Comparison of ENCODE assay signal across 13 cellular contexts in genomic region chr10:66215005-66215404, GRCh38.
DNase-seq lines count a peak whose midpoint lies in the region; ATAC-seq and TF ChIP-seq lines count a peak whose summit lies in the region.
"Had no signal": no experiment of that assay in that cellular context is flagged by ENCODE, and none has a peak within 500 bp of the region (broad histone marks: within the 10 kb centered on the region; RNA-seq: fewer than 3 reads in every experiment).

No MANE protein-coding gene starts in this region.

- H4K20me1 ChIP-seq in DND-41 (ENCODE audit: insufficient read depth, low read length) (no peaks in the 10 kb centered on the region), GM23338 (replicated peaks; ENCODE audit: insufficient read depth) (no peaks in the 10 kb centered on the region), PC-3 (ENCODE audit: low read length) (no peaks in the 10 kb centered on the region)

- no peak overlapping the region for H3K4me3 Mint-ChIP-seq in GM23338

- intact Hi-C loops in PC-3 (cut with micrococcal nuclease) = no loop called here

- H3K4me1 Mint-ChIP-seq in GM23338 = no peaks in the 10 kb centered on the region

- H3K27me3 ChIP-seq in DND-41 (ENCODE audit: insufficient read depth, low read length, poor library complexity) (no peaks in the 10 kb centered on the region), GM23338 (ENCODE audit: insufficient read depth) (no peaks in the 10 kb centered on the region), PC-3 (ENCODE audit: low read length) (no peaks in the 10 kb centered on the region)
- H3K27me3 ChIP-seq: adrenal gland had no signal

- no peak overlapping the region for H3K27ac ChIP-seq in DND-41 (ENCODE audit: low read length)
- no peak overlapping the region for H3K27ac ChIP-seq in GM23338 (ENCODE audit: low read depth)
- no peak overlapping the region for H3K27ac ChIP-seq in PC-3 (ENCODE audit: low read length)
- H3K27ac ChIP-seq: adrenal gland, skin epidermis had no signal

- DNase-seq in DND-41 (no peak), GM23338 (ENCODE audit: low spot score) (peak; percentile 33), PC-3 (peak; percentile 63), left lobe of liver (ENCODE audit: low spot score) (no peak), NCI-H187 (lab: John Stamatoyannopoulos, UW) (no peak), NCI-H1694 (lab: John Stamatoyannopoulos, UW) (no peak)
- DNase-seq: adrenal gland, dermis blood vessel endothelial cell, Kasumi-1, left ventricle myocardium superior, NCI-H345 had no signal

- H3K9me2 ChIP-seq in GM23338 (ENCODE audit: insufficient read depth) (peaks cover 9% of the 10 kb centered on the region), PC-3 (replicated peaks; ENCODE audit: low read length) (no peaks in the 10 kb centered on the region)

- H3K4me2 ChIP-seq in DND-41 (ENCODE audit: insufficient read depth, low read length) = no peak overlapping the region
- H3K4me2 ChIP-seq in GM23338 = no peak overlapping the region
- H3K4me2 ChIP-seq in PC-3 (ENCODE audit: low read length) = no peak overlapping the region

- H3K27me3 Mint-ChIP-seq in GM23338 (ENCODE audit: insufficient read depth, low read depth, poor library complexity) = no peaks in the 10 kb centered on the region

- ATAC-seq in DND-41 (ENCODE audit: insufficient read depth, low read depth) (no peak), GM23338 (no peak), PC-3 (no peak), left lobe of liver (peak; percentile 52), GM18873 (IDR thresholded peaks at IDR 0.05; ENCODE audit: low FRiP score, unreplicated experiment) (no peak)
- ATAC-seq: left ventricle myocardium superior had no signal

- H3K27ac Mint-ChIP-seq in GM23338 = no peak overlapping the region

- CTCF ChIA-PET in PC-3 (lab: Charles Lee) = no interaction called here

- POLR2A ChIA-PET in PC-3 (lab: Charles Lee; ENCODE audit: unreplicated experiment) = no interaction called here

- H3K9me3 ChIP-seq in DND-41 (ENCODE audit: insufficient read depth, low read length, severe bottlenecking) (no peaks in the 10 kb centered on the region), PC-3 (ENCODE audit: low read length) (no peaks in the 10 kb centered on the region)
- H3K9me3 ChIP-seq: adrenal gland had no signal

- no peaks in the 10 kb centered on the region for H3K4me1 ChIP-seq in DND-41 (ENCODE audit: insufficient read depth, low read length)
- no peaks in the 10 kb centered on the region for H3K4me1 ChIP-seq in GM23338 (ENCODE audit: insufficient read depth)
- H3K4me1 ChIP-seq in PC-3 (ENCODE audit: insufficient read depth, low read length) = peaks cover 8% of the 10 kb centered on the region; the same call in 1 of the 2 replicates
- H3K4me1 ChIP-seq: adrenal gland had no signal

- no peak overlapping the region for H2AFZ ChIP-seq in DND-41 (ENCODE audit: low read depth, low read length)
- H2AFZ ChIP-seq in GM23338 = no peak overlapping the region
- H2AFZ ChIP-seq in PC-3 (ENCODE audit: low read length) = no peak overlapping the region

- no peaks in the 10 kb centered on the region for H3K36me3 ChIP-seq in DND-41 (ENCODE audit: insufficient read depth, low read length)
- H3K36me3 ChIP-seq in GM23338 (ENCODE audit: insufficient read depth) = no peaks in the 10 kb centered on the region
- no peaks in the 10 kb centered on the region for H3K36me3 ChIP-seq in PC-3 (ENCODE audit: low read depth, low read length)
- H3K36me3 ChIP-seq: adrenal gland had no signal

- peak; percentile 27 for TF ChIP-seq CTCF in DND-41 (IDR thresholded peaks at IDR 0.05; ENCODE audit: borderline replicate concordance, extremely low read depth, low read length, poor library complexity, severe bottlenecking)
- TF ChIP-seq CTCF in GM23338 (conservative IDR thresholded peaks at IDR 0.05; ENCODE audit: low read depth in 2 of 2) = peak; percentile 56 to 67
- peak; percentile 94 for TF ChIP-seq CTCF in PC-3 (conservative IDR thresholded peaks at IDR 0.05; ENCODE audit: low read depth, low read length)

- no peaks in the 10 kb centered on the region for H3F3A ChIP-seq in GM23338 (replicated peaks; ENCODE audit: low read depth)
- H3F3A ChIP-seq in PC-3 (ENCODE audit: low read length, unreplicated experiment) = no peaks in the 10 kb centered on the region

- H3K79me2 ChIP-seq in DND-41 (ENCODE audit: insufficient read depth, low read length) (no peaks in the 10 kb centered on the region), GM23338 (replicated peaks; ENCODE audit: insufficient read depth) (no peaks in the 10 kb centered on the region), PC-3 (ENCODE audit: low read length) (no peaks in the 10 kb centered on the region)

- no peaks in the 10 kb centered on the region; the same call in 2 of the 3 replicates for H3K9me3 Mint-ChIP-seq in GM23338

- H3K4me3 ChIP-seq in DND-41 (ENCODE audit: low read depth in 1 of 2, low read length in 2 of 2) = no peak overlapping the region
- H3K4me3 ChIP-seq in GM23338 = no peak overlapping the region
- no peak overlapping the region for H3K4me3 ChIP-seq in PC-3 (ENCODE audit: low read length)
- H3K4me3 ChIP-seq: adrenal gland, skin epidermis had no signal

- H3K36me3 Mint-ChIP-seq in GM23338 (ENCODE audit: low read depth) = no peaks in the 10 kb centered on the region

- no peak overlapping the region for H3K9ac ChIP-seq in DND-41 (ENCODE audit: low read depth, low read length)
- no peak overlapping the region for H3K9ac ChIP-seq in PC-3 (ENCODE audit: low read length)

- no TSS peak for BruUV-seq in PC-3 (replicated peaks; lab: Mats Ljungman, UMichigan)

TF ChIP-seq in GM23338, 12 proteins besides CTCF, POLR2A, EP300 and RAD21:
- TF ChIP-seq ZNF331 (CRISPR knock-in tag; IDR thresholded peaks at IDR 0.05; ENCODE audit: low read depth) (no peak), CREB1 (CRISPR knock-in tag; IDR thresholded peaks at IDR 0.05; ENCODE audit: low read depth) (no peak), EZH2phosphoT487 (IDR thresholded peaks at IDR 0.05; ENCODE audit: unreplicated experiment) (no peak), STAT1 (IDR thresholded peaks at IDR 0.05; ENCODE audit: unreplicated experiment) (no peak)
- TF ChIP-seq, protein P1, sequence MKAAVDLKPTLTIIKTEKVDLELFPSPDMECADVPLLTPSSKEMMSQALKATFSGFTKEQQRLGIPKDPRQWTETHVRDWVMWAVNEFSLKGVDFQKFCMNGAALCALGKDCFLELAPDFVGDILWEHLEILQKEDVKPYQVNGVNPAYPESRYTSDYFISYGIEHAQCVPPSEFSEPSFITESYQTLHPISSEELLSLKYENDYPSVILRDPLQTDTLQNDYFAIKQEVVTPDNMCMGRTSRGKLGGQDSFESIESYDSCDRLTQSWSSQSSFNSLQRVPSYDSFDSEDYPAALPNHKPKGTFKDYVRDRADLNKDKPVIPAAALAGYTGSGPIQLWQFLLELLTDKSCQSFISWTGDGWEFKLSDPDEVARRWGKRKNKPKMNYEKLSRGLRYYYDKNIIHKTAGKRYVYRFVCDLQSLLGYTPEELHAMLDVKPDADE (IDR thresholded peaks at IDR 0.05) = no peak

Comparison
In these comparisons a context has a peak if more than half of its experiments do, and no peak if none do; other contexts are left out.
1. DNase-seq: peak in GM23338 (single experiment) and PC-3 (single experiment); none in DND-41 (single experiment), left lobe of liver (single experiment), NCI-H187 (0 of 2) and NCI-H1694 (single experiment).
2. CTCF ChIP-seq: peak in every context shown above with its lines; median percentile 94 in PC-3; 62 in GM23338; 27 in DND-41.